In genomic region chr20:49579195-49579594, GRCh38 we compare ENCODE assay signal across 29 cellular contexts. TPM values are rescaled to one million over a fixed set of nuclear protein-coding genes. Genes with fewer than 3 reads are reported as not detected.
A peak's percentile ranks its signal among the peaks of the same experiment; 100 is the strongest.
DNase-seq lines count a peak whose midpoint lies in the region; ATAC-seq and TF ChIP-seq lines count a peak whose summit lies in the region.
"Had no signal": no experiment of that assay in that cellular context is flagged by ENCODE, and none has a peak within 500 bp of the region (broad histone marks: within the 10 kb centered on the region; RNA-seq: fewer than 3 reads in every experiment).

No MANE protein-coding gene starts in this region.

- H3K27me3 Mint-ChIP-seq in mesothelial cell of epicardium (ENCODE audit: low read depth): no peaks in the 10 kb centered on the region

- H3K4me1 ChIP-seq in SJCRH30 (peaks cover 60% of the 10 kb centered on the region), tibial artery (peaks cover 0 to 92% (median 47%) of the 10 kb centered on the region in 4 donors)
- H3K4me1 ChIP-seq: colonic mucosa, parathyroid adenoma had no signal

- peaks cover 14% of the 10 kb centered on the region for H3K9me3 Mint-ChIP-seq in mesothelial cell of epicardium
- H3K9me3 Mint-ChIP-seq: activated naive CD4-positive, alpha-beta T cell treated with anti-CD3 and anti-CD28 coated beads, Interleukin-2, amount 50 U/mL, for 24 hours had no signal

- in situ Hi-C loops in KBM-7 (cut with MboI; ENCODE audit: low pct_unique_long_range_greater_than_20kb, low sequenced_read_pairs): no loop called here

- peaks cover 5% of the 10 kb centered on the region for H3K36me3 Mint-ChIP-seq in mesothelial cell of epicardium
- H3K36me3 Mint-ChIP-seq: activated naive CD4-positive, alpha-beta T cell treated with anti-CD3 and anti-CD28 coated beads, Interleukin-2, amount 50 U/mL, for 24 hours had no signal

- peaks cover 37% of the 10 kb centered on the region for H3K4me1 Mint-ChIP-seq in mesothelial cell of epicardium
- H3K4me1 Mint-ChIP-seq: activated CD4-positive, alpha-beta T cell treated with anti-CD3 and anti-CD28 coated beads for 36 hours; activated naive CD4-positive, alpha-beta T cell treated with anti-CD3 and anti-CD28 coated beads, Interleukin-2, amount 50 U/mL, for 24 hours had no signal

- intact Hi-C loops in cardiac septum (cut with DNase I) (no loop called here), Right ventricle myocardium superior (cut with DNase I) (no loop called here), tibial artery (cut with DNase I; ENCODE audit: low total_unique reads) (no loop called here)

- ATAC-seq in Right ventricle myocardium superior (ENCODE audit: poor library complexity): no peak
- ATAC-seq: activated CD4-positive, alpha-beta T cell treated with anti-CD3 and anti-CD28 coated beads for 36 hours; HCT116 had no signal

- DNase-seq in cardiac septum (ENCODE audit: low spot score) (peak; percentile 47), Right ventricle myocardium superior (no peak), SJCRH30 (peak in 1 of 2 experiments; percentile 62), mesothelial cell of epicardium (ENCODE audit: low spot score in 2 of 2, unreplicated experiment in 2 of 2) (no peak), tibial artery (peak in 1 of 2 donors; percentile 21), NCI-H226 (no peak), KBM-7 (no peak)
- no peak for DNase-seq in stimulated activated CD4-positive, alpha-beta T cell treated with anti-CD3 and anti-CD28 coated beads, Interleukin-1b, Interleukin-23, amount 100 ng/mL, for 48 hours
- DNase-seq: activated CD4-positive, alpha-beta T cell treated with anti-CD3 and anti-CD28 coated beads for 36 hours; amygdala; CD4-positive, alpha-beta T cell; colonic mucosa; DND-41; effector CD8-positive, alpha-beta T cell; GF-D8; head of caudate nucleus; Kasumi-1; kidney glomerular epithelial cell; NCI-H1417 treated with DMSO at 0.1 percent for 48 hours; NCI-H2081; NCI-H526; NK-92 treated with Interleukin-12 subunit alpha and Interleukin-12 subunit beta, amount 100 ng/mL, for 24 hours; stimulated activated CD4-positive, alpha-beta T cell treated with anti-CD3 and anti-CD28 coated beads, Interleukin-4, amount 100 ng/mL, for 4 hours; T1000 had no signal

- no peaks in the 10 kb centered on the region for H3K27me3 ChIP-seq in SJCRH30
- H3K27me3 ChIP-seq in tibial artery: no peaks in the 10 kb centered on the region
- H3K27me3 ChIP-seq: colonic mucosa had no signal

- TF ChIP-seq CTCF in mesothelial cell of epicardium (IDR thresholded peaks at IDR 0.05; ENCODE audit: unreplicated experiment) (no peak), tibial artery (IDR thresholded peaks at IDR 0.05) (no peak)

- peak overlapping the region; percentile 100 for H3K27ac ChIP-seq in SJCRH30
- peak overlapping the region; percentile 99 to 100 for H3K27ac ChIP-seq in tibial artery
- H3K27ac ChIP-seq: colonic mucosa, parathyroid adenoma, VCaP had no signal

- H3K36me3 ChIP-seq in SJCRH30 (no peaks in the 10 kb centered on the region), tibial artery (no peaks in the 10 kb centered on the region)
- H3K36me3 ChIP-seq: colonic mucosa had no signal

- H3K4me3 ChIP-seq in SJCRH30: no peak overlapping the region
- H3K4me3 ChIP-seq in tibial artery: no peak overlapping the region
- H3K4me3 ChIP-seq: colonic mucosa, lung had no signal

- H3K9me3 ChIP-seq in SJCRH30 (replicated peaks) (peaks cover 11% of the 10 kb centered on the region), tibial artery (no peaks in the 10 kb centered on the region)
- H3K9me3 ChIP-seq: colonic mucosa had no signal

- H3K27ac Mint-ChIP-seq in mesothelial cell of epicardium: peak overlapping the region; percentile 94
- H3K27ac Mint-ChIP-seq: activated CD4-positive, alpha-beta T cell treated with anti-CD3 and anti-CD28 coated beads for 36 hours; activated naive CD4-positive, alpha-beta T cell treated with anti-CD3 and anti-CD28 coated beads, Interleukin-2, amount 50 U/mL, for 24 hours; CD4-positive, alpha-beta T cell had no signal

- H3K4me3 Mint-ChIP-seq in mesothelial cell of epicardium: no peak overlapping the region
- H3K4me3 Mint-ChIP-seq: activated CD4-positive, alpha-beta T cell treated with anti-CD3 and anti-CD28 coated beads for 36 hours; activated naive CD4-positive, alpha-beta T cell treated with anti-CD3 and anti-CD28 coated beads, Interleukin-2, amount 50 U/mL, for 24 hours; CD4-positive, alpha-beta T cell had no signal

RNA-seq across cellular contexts. Expression of gene PTGIS, which starts 11.3 kb away (rescaled TPM):
- total RNA-seq in cardiac septum: 37.6 TPM
- 26.9 TPM for total RNA-seq in Right ventricle myocardium superior
- 0.28 and 0.56 TPM in 2 replicates for total RNA-seq in SJCRH30 (2014; rRNA removed; shearing (Covaris generic))
- 113 to 118 TPM (median 117 TPM) in 3 replicates for total RNA-seq in mesothelial cell of epicardium
- total RNA-seq: CD4-positive, alpha-beta T cell had no signal

Comparison
In these comparisons a context has a peak if more than half of its experiments do, and no peak if none do; other contexts are left out.
1. RNA of gene PTGIS, which starts 11.3 kb away (total RNA-seq): 113 to 118 TPM in mesothelial cell of epicardium, 37.6 TPM in cardiac septum (single experiment) and 26.9 TPM in Right ventricle myocardium superior (single experiment); 0.28 to 0.56 TPM in SJCRH30; every median in the first group is over 10 times any median in the second.